In the genomic region with DNA sequence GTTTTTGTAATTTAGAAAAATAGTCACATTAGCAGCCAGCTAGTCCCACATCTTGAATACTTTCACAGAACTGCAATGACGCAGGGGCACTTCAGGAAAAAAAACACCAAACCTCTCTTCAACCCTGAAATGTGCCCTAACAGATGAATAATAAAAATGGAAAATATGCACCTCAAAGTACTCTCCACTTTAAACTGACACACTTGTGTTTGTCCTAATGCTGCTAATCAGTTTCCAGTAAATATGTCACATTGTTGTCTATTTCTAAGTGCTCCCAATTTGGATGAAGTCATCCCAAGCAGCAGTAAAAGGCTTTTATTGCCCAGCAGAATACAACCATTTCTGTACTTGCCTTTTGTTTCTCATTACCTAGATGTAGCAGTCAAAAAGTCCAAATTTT, we compare ENCODE assay signal across 1 cellular context.
TF ChIP-seq lines count a peak whose summit lies in the region.

No MANE protein-coding gene starts in this region.

TF ChIP-seq in GM12878, 131 proteins besides CTCF, POLR2A, EP300 and RAD21 (continued from another document):
- TF ChIP-seq, protein P1, sequence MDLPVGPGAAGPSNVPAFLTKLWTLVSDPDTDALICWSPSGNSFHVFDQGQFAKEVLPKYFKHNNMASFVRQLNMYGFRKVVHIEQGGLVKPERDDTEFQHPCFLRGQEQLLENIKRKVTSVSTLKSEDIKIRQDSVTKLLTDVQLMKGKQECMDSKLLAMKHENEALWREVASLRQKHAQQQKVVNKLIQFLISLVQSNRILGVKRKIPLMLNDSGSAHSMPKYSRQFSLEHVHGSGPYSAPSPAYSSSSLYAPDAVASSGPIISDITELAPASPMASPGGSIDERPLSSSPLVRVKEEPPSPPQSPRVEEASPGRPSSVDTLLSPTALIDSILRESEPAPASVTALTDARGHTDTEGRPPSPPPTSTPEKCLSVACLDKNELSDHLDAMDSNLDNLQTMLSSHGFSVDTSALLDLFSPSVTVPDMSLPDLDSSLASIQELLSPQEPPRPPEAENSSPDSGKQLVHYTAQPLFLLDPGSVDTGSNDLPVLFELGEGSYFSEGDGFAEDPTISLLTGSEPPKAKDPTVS (IDR thresholded peaks at IDR 0.05; ENCODE audit: low read depth, low read length) = no peak
- TF ChIP-seq SMAD1 (IDR thresholded peaks at IDR 0.05; ENCODE audit: low read depth, partially characterized antibody) = no peak
- no peak for TF ChIP-seq POLR2AphosphoS2 (IDR thresholded peaks at IDR 0.05; ENCODE audit: low read depth, low read length)
- TF ChIP-seq CREM (IDR thresholded peaks at IDR 0.05; ENCODE audit: low read depth) = no peak
- no peak for TF ChIP-seq ZNF384 (IDR thresholded peaks at IDR 0.05; ENCODE audit: borderline replicate concordance, low read depth, low read length)
- no peak for TF ChIP-seq ASH2L (IDR thresholded peaks at IDR 0.05; ENCODE audit: borderline replicate concordance, low read depth)
- no peak for TF ChIP-seq HCFC1 (IDR thresholded peaks at IDR 0.05; ENCODE audit: low read length)
- no peak for TF ChIP-seq NFXL1 (IDR thresholded peaks at IDR 0.05; ENCODE audit: borderline replicate concordance)
